Comparison of ENCODE assay signal across 29 cellular contexts in the genomic region with DNA sequence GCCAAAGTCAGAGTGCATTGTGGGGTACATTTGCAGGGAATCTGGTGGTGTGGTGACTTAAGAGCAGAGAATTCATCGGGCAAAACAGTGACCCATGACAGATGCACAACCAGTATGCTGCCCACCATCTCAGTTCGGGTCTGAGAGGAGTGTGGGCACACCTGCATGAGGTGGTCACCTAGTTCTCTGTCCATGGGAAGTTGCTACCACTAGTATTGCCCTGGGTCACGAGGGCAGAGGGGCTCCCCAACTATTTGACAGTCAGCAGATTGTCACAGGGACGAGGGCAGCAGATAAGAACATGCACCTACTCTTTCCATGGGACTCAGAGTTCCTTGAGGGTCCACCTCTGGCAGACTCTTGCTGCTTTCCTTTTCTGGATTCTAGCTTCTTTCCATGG.
"Had no signal": no experiment of that assay in that cellular context is flagged by ENCODE, and none has a peak within 500 bp of the region (broad histone marks: within the 10 kb centered on the region; RNA-seq: fewer than 3 reads in every experiment).

No MANE protein-coding gene starts in this region.

- H3K36me3 ChIP-seq: colonic mucosa, esophagus muscularis mucosa, esophagus squamous epithelium, gastrocnemius medialis, gastroesophageal sphincter, heart left ventricle, heart right ventricle had no signal

- H3K4me3 ChIP-seq: colonic mucosa, coronary artery, dorsolateral prefrontal cortex, esophagus muscularis mucosa, esophagus squamous epithelium, gastrocnemius medialis, gastroesophageal sphincter, heart left ventricle, heart right ventricle had no signal

- H3K4me1 ChIP-seq: colonic mucosa, esophagus muscularis mucosa, esophagus squamous epithelium, foreskin keratinocyte, gastrocnemius medialis, gastroesophageal sphincter, heart left ventricle, heart right ventricle had no signal

- H3K27me3 ChIP-seq: colonic mucosa, esophagus muscularis mucosa, esophagus squamous epithelium, foreskin keratinocyte, gastrocnemius medialis, gastroesophageal sphincter had no signal

- H3K27ac Mint-ChIP-seq: dendritic cell treated with granulocyte-macrophage colony-stimulating factor and Interleukin-4, amounts not matched to agents 40 ng/mL and 50 ng/mL, for 4 days; effector memory CD8-positive, alpha-beta T cell; endodermal cell had no signal

- H3K27ac ChIP-seq: colonic mucosa, coronary artery, dorsolateral prefrontal cortex, epithelial cell of prostate, esophagus muscularis mucosa, esophagus squamous epithelium, foreskin keratinocyte, gastrocnemius medialis, gastroesophageal sphincter, heart left ventricle, heart right ventricle had no signal

- H3K9me3 ChIP-seq: colonic mucosa, esophagus muscularis mucosa, esophagus squamous epithelium, gastrocnemius medialis, gastroesophageal sphincter, heart left ventricle, heart right ventricle had no signal

- H3K4me3 Mint-ChIP-seq: dendritic cell treated with granulocyte-macrophage colony-stimulating factor and Interleukin-4, amounts not matched to agents 40 ng/mL and 50 ng/mL, for 4 days; effector memory CD8-positive, alpha-beta T cell; endodermal cell had no signal

- ATAC-seq: effector memory CD8-positive, alpha-beta T cell; esophagus mucosa; foreskin keratinocyte; gastrocnemius medialis; gastroesophageal sphincter; heart left ventricle; heart right ventricle had no signal

- DNase-seq: colonic mucosa; cortex of kidney; dermis blood vessel endothelial cell; dorsolateral prefrontal cortex; effector CD4-positive, alpha-beta T cell; effector CD8-positive, alpha-beta T cell; effector memory CD4-positive, alpha-beta T cell; effector memory CD8-positive, alpha-beta T cell; endodermal cell; erythroblast; esophagus squamous epithelium; foreskin fibroblast; foreskin keratinocyte; foreskin melanocyte; gastrocnemius medialis; glutamatergic neuron; head of caudate nucleus; heart left ventricle; heart right ventricle had no signal

- H3K9me3 Mint-ChIP-seq: dendritic cell treated with granulocyte-macrophage colony-stimulating factor and Interleukin-4, amounts not matched to agents 40 ng/mL and 50 ng/mL, for 4 days; effector memory CD8-positive, alpha-beta T cell had no signal

- FAIRE-seq: colon, endometrium, endothelial cell of umbilical vein, frontal cortex had no signal

- H3K27me3 Mint-ChIP-seq: dendritic cell treated with granulocyte-macrophage colony-stimulating factor and Interleukin-4, amounts not matched to agents 40 ng/mL and 50 ng/mL, for 4 days; effector memory CD8-positive, alpha-beta T cell had no signal
